In genomic region chr10:103985726-103986125, GRCh38 we compare ENCODE assay signal across 18 cellular contexts. TPM values are rescaled to one million over a fixed set of nuclear protein-coding genes. Genes with fewer than 3 reads are reported as not detected.
DNase-seq lines count a peak whose midpoint lies in the region; ATAC-seq and TF ChIP-seq lines count a peak whose summit lies in the region.
"Had no signal": no experiment of that assay in that cellular context is flagged by ENCODE, and none has a peak within 500 bp of the region (broad histone marks: within the 10 kb centered on the region; RNA-seq: fewer than 3 reads in every experiment).

No MANE protein-coding gene starts in this region.

- DNase-seq in EH (ENCODE audit: low read depth) (peak; percentile 37), LHCN-M2 (ENCODE audit: low read depth) (peak; percentile 34), fibroblast of gingiva (ENCODE audit: low read depth) (peak; percentile 4), natural killer cell (no peak), NCI-H524 treated with DMSO at 0.1 percent for 48 hours (lab: John Stamatoyannopoulos, UW) (no peak), testis (no peak)
- DNase-seq: Calu3; CD4-positive, alpha-beta T cell; GF-D8; KG1; MM.1S; NCI-H1930; NCI-H2171; NCI-H446 treated with DMSO at 0.1 percent for 48 hours; NCI-H774; PC-9 had no signal

- H3K27ac ChIP-seq in testis: no peak overlapping the region
- H3K27ac ChIP-seq: PC-9 had no signal

- TF ChIP-seq POLR2A in testis (IDR thresholded peaks at IDR 0.05): no peak

- peak overlapping the region; percentile 89 to 91 for H3K27ac Mint-ChIP-seq in natural killer cell

- no peaks in the 10 kb centered on the region for H3K9me3 ChIP-seq in testis
- H3K9me3 ChIP-seq: HAP-1 had no signal

- peaks cover 74% of the 10 kb centered on the region in 2 donors for H3K4me1 Mint-ChIP-seq in natural killer cell

- intact Hi-C loops in natural killer cell (cut with micrococcal nuclease) (no loop called here), testis (cut with DNase I; ENCODE audit: low total_unique reads) (no loop called here)

- no peaks in the 10 kb centered on the region for H3K9me3 Mint-ChIP-seq in natural killer cell
- H3K9me3 Mint-ChIP-seq: CD4-positive, alpha-beta T cell had no signal

- no peak overlapping the region for H3K4me3 Mint-ChIP-seq in natural killer cell

- H3K4me3 ChIP-seq in testis: no peak overlapping the region
- H3K4me3 ChIP-seq: HAP-1, PC-9 had no signal

- TF ChIP-seq CTCF in natural killer cell (IDR thresholded peaks at IDR 0.05): no peak
- no peak for TF ChIP-seq CTCF in testis (IDR thresholded peaks at IDR 0.05)

- ATAC-seq in natural killer cell (no peak), HG03354 (IDR thresholded peaks at IDR 0.05; ENCODE audit: poor library complexity, severe bottlenecking, unreplicated experiment) (no peak)

- no peaks in the 10 kb centered on the region for H3K36me3 ChIP-seq in testis (ENCODE audit: low read depth, missing control alignments)
- H3K36me3 ChIP-seq: HAP-1 had no signal

- H3K27me3 ChIP-seq in testis: no peaks in the 10 kb centered on the region

- no peaks in the 10 kb centered on the region for H3K36me3 Mint-ChIP-seq in natural killer cell

- peaks cover 9% of the 10 kb centered on the region for H3K4me1 ChIP-seq in testis
- H3K4me1 ChIP-seq: HAP-1 had no signal

- no peaks in the 10 kb centered on the region for H3K27me3 Mint-ChIP-seq in natural killer cell (ENCODE audit: low read depth in 2 of 2)
- H3K27me3 Mint-ChIP-seq: CD4-positive, alpha-beta T cell had no signal

RNA-seq across cellular contexts. Expression of gene SLK, which starts 18.8 kb away (rescaled TPM):
- total RNA-seq in LHCN-M2 (2014; rRNA removed) (44.1 and 51.4 TPM in 2 replicates), natural killer cell (10 to 100 TPM; 33.4 to 48.7 (median 40.3) TPM), testis (10 to 100 TPM; 57.7 to 59.4 TPM)
- 7.1 TPM for polyA plus RNA-seq in LHCN-M2 (2012)
- polyA plus RNA-seq in testis (ENCODE audit: insufficient read depth, low read depth, low replicate concordance): 10.7 TPM

Comparison
In these comparisons a context has a peak if more than half of its experiments do, and no peak if none do; other contexts are left out.
1. DNase-seq: peak in EH (single experiment), LHCN-M2 (single experiment) and fibroblast of gingiva (single experiment); none in natural killer cell (single experiment), NCI-H524 treated with DMSO at 0.1 percent for 48 hours (single experiment) and testis (single experiment).